Comparison of ENCODE assay signal across 1 cellular context in the genomic region with DNA sequence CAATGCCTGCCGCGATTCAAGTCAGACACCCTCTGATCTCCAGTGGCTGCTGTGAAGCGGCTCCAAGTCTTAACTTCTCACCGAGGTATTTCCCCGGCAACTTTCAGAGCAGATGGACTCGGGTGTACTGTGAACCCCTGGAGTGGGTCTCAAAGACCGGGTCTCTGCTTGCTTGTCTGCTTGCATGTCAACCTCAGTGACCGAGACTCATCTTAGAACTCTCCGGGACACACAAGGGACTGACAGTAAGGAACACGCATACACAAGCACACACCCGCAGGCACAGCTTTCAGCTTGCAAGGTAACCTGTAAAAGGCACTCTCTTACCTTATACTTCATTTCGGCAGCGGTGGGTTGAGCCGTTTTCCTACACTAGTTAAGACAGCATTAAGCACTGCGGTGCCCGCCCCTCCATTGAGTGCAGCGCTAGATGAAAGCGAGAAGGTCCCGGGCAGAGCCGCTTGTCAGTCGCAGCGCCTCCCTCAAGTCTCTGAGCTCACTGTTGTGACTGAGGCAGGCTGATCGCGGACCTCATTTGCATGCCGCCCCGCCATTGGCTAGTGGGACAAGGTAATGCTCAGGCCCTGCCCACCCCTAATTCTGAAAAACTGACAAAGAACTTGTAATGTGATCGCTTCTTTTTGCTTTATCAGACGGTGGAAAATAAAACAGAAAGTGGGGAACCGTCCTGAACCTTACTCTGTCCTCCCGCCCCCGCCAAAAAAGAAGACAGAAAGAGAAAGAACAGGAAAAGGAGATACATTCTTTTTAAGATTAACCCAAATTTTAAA.
TF ChIP-seq lines count a peak whose summit lies in the region.

A gene with protein sequence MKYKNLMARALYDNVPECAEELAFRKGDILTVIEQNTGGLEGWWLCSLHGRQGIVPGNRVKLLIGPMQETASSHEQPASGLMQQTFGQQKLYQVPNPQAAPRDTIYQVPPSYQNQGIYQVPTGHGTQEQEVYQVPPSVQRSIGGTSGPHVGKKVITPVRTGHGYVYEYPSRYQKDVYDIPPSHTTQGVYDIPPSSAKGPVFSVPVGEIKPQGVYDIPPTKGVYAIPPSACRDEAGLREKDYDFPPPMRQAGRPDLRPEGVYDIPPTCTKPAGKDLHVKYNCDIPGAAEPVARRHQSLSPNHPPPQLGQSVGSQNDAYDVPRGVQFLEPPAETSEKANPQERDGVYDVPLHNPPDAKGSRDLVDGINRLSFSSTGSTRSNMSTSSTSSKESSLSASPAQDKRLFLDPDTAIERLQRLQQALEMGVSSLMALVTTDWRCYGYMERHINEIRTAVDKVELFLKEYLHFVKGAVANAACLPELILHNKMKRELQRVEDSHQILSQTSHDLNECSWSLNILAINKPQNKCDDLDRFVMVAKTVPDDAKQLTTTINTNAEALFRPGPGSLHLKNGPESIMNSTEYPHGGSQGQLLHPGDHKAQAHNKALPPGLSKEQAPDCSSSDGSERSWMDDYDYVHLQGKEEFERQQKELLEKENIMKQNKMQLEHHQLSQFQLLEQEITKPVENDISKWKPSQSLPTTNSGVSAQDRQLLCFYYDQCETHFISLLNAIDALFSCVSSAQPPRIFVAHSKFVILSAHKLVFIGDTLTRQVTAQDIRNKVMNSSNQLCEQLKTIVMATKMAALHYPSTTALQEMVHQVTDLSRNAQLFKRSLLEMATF (minus strand): TSS at position 492 of the 791 bp plus-strand sequence. CDS start 153 bp downstream, at position 339.

TF ChIP-seq in HepG2, 621 proteins besides CTCF, POLR2A, EP300 and RAD21 (continued from another document and continues in another):
- TF ChIP-seq, protein P1, sequence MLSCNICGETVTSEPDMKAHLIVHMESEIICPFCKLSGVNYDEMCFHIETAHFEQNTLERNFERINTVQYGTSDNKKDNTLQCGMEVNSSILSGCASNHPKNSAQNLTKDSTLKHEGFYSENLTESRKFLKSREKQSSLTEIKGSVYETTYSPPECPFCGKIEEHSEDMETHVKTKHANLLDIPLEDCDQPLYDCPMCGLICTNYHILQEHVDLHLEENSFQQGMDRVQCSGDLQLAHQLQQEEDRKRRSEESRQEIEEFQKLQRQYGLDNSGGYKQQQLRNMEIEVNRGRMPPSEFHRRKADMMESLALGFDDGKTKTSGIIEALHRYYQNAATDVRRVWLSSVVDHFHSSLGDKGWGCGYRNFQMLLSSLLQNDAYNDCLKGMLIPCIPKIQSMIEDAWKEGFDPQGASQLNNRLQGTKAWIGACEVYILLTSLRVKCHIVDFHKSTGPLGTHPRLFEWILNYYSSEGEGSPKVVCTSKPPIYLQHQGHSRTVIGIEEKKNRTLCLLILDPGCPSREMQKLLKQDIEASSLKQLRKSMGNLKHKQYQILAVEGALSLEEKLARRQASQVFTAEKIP (CRISPR knock-in tag; IDR thresholded peaks at IDR 0.05; ENCODE audit: borderline replicate concordance): no peak
- TF ChIP-seq ASH2L (IDR thresholded peaks at IDR 0.05; ENCODE audit: insufficient read length, low read depth, low read length): peak; percentile 59
- TF ChIP-seq, protein P2, sequence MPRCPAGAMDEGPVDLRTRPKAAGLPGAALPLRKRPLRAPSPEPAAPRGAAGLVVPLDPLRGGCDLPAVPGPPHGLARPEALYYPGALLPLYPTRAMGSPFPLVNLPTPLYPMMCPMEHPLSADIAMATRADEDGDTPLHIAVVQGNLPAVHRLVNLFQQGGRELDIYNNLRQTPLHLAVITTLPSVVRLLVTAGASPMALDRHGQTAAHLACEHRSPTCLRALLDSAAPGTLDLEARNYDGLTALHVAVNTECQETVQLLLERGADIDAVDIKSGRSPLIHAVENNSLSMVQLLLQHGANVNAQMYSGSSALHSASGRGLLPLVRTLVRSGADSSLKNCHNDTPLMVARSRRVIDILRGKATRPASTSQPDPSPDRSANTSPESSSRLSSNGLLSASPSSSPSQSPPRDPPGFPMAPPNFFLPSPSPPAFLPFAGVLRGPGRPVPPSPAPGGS (CRISPR knock-in tag; IDR thresholded peaks at IDR 0.05): no peak
- TF ChIP-seq NFKB2 (CRISPR knock-in tag; IDR thresholded peaks at IDR 0.05; ENCODE audit: borderline replicate concordance): peak; percentile 95; the same call in 1 of the 2 replicates
- TF ChIP-seq, protein P3, sequence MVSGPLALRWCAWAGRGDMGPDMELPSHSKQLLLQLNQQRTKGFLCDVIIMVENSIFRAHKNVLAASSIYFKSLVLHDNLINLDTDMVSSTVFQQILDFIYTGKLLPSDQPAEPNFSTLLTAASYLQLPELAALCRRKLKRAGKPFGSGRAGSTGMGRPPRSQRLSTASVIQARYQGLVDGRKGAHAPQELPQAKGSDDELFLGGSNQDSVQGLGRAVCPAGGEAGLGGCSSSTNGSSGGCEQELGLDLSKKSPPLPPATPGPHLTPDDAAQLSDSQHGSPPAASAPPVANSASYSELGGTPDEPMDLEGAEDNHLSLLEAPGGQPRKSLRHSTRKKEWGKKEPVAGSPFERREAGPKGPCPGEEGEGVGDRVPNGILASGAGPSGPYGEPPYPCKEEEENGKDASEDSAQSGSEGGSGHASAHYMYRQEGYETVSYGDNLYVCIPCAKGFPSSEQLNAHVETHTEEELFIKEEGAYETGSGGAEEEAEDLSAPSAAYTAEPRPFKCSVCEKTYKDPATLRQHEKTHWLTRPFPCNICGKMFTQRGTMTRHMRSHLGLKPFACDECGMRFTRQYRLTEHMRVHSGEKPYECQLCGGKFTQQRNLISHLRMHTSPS (CRISPR knock-in tag; IDR thresholded peaks at IDR 0.05; ENCODE audit: low read depth): no peak
- peak; percentile 78 for TF ChIP-seq RFXAP (CRISPR knock-in tag; IDR thresholded peaks at IDR 0.05; ENCODE audit: borderline replicate concordance)
- TF ChIP-seq, protein P4, sequence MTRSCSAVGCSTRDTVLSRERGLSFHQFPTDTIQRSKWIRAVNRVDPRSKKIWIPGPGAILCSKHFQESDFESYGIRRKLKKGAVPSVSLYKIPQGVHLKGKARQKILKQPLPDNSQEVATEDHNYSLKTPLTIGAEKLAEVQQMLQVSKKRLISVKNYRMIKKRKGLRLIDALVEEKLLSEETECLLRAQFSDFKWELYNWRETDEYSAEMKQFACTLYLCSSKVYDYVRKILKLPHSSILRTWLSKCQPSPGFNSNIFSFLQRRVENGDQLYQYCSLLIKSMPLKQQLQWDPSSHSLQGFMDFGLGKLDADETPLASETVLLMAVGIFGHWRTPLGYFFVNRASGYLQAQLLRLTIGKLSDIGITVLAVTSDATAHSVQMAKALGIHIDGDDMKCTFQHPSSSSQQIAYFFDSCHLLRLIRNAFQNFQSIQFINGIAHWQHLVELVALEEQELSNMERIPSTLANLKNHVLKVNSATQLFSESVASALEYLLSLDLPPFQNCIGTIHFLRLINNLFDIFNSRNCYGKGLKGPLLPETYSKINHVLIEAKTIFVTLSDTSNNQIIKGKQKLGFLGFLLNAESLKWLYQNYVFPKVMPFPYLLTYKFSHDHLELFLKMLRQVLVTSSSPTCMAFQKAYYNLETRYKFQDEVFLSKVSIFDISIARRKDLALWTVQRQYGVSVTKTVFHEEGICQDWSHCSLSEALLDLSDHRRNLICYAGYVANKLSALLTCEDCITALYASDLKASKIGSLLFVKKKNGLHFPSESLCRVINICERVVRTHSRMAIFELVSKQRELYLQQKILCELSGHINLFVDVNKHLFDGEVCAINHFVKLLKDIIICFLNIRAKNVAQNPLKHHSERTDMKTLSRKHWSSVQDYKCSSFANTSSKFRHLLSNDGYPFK (CRISPR knock-in tag; IDR thresholded peaks at IDR 0.05; ENCODE audit: borderline replicate concordance): no peak
- TF ChIP-seq ZNF260 (CRISPR knock-in tag; IDR thresholded peaks at IDR 0.05; ENCODE audit: borderline replicate concordance, low read depth): no peak
- TF ChIP-seq PHF8 (CRISPR knock-in tag; IDR thresholded peaks at IDR 0.05): peak; percentile 66
- peak; percentile 72; the same call in 1 of the 2 replicates for TF ChIP-seq GATAD2A (CRISPR knock-in tag; IDR thresholded peaks at IDR 0.05)
- peak; percentile 88 for TF ChIP-seq RBFOX2 (IDR thresholded peaks at IDR 0.05; ENCODE audit: low read depth, low read length)
- TF ChIP-seq TEAD3 (CRISPR knock-in tag; optimal IDR thresholded peaks at IDR 0.05; ENCODE audit: borderline replicate concordance): peak; percentile 77
- TF ChIP-seq RFX3 (CRISPR knock-in tag; IDR thresholded peaks at IDR 0.05): no peak
- TF ChIP-seq SNAI1 (CRISPR knock-in tag; IDR thresholded peaks at IDR 0.05; ENCODE audit: borderline replicate concordance): 0 out of 2 replicates have a peak, but pooled peaks have one; percentile 34
- TF ChIP-seq ZNF883 (CRISPR knock-in tag; IDR thresholded peaks at IDR 0.05; ENCODE audit: not compliant biosample characterization): peak; percentile 39
- TF ChIP-seq ZSCAN21 (CRISPR knock-in tag; IDR thresholded peaks at IDR 0.05; ENCODE audit: borderline replicate concordance): peak; percentile 84; the same call in 1 of the 2 replicates
- TF ChIP-seq MAZ (IDR thresholded peaks at IDR 0.05; ENCODE audit: borderline replicate concordance, low read depth, low read length): 0 out of 2 replicates have a peak, but pooled peaks have one; percentile 32
- no peak; the same call in 1 of the 2 replicates for TF ChIP-seq MAZ (CRISPR knock-in tag; IDR thresholded peaks at IDR 0.05; ENCODE audit: low read depth)
- peak; percentile 81; the same call in 1 of the 2 replicates for TF ChIP-seq RORA (CRISPR knock-in tag; IDR thresholded peaks at IDR 0.05)
- TF ChIP-seq ZNF652 (CRISPR knock-in tag; IDR thresholded peaks at IDR 0.05; ENCODE audit: borderline replicate concordance, low read depth): no peak; the same call in none of the 2 replicates
- TF ChIP-seq IKZF1 (IDR thresholded peaks at IDR 0.05): no peak
- TF ChIP-seq BRCA1 (CRISPR knock-in tag; IDR thresholded peaks at IDR 0.05): 0 out of 2 replicates have a peak, but pooled peaks have one; percentile 12
- peak; percentile 60; the same call in 1 of the 2 replicates for TF ChIP-seq FOXK1 (CRISPR knock-in tag; IDR thresholded peaks at IDR 0.05; ENCODE audit: borderline replicate concordance, low read depth)
- TF ChIP-seq POGZ (CRISPR knock-in tag; IDR thresholded peaks at IDR 0.05): no peak; the same call in none of the 2 replicates
- TF ChIP-seq ZBTB20 (CRISPR knock-in tag; IDR thresholded peaks at IDR 0.05; ENCODE audit: borderline replicate concordance, low read depth): peak; percentile 86; the same call in 1 of the 2 replicates
- TF ChIP-seq PRMT3 (CRISPR knock-in tag; IDR thresholded peaks at IDR 0.05; ENCODE audit: borderline replicate concordance, low read depth): peak; percentile 85; the same call in 1 of the 2 replicates
- no peak for TF ChIP-seq ZNF549 (CRISPR knock-in tag; IDR thresholded peaks at IDR 0.05)
- TF ChIP-seq, protein P5, sequence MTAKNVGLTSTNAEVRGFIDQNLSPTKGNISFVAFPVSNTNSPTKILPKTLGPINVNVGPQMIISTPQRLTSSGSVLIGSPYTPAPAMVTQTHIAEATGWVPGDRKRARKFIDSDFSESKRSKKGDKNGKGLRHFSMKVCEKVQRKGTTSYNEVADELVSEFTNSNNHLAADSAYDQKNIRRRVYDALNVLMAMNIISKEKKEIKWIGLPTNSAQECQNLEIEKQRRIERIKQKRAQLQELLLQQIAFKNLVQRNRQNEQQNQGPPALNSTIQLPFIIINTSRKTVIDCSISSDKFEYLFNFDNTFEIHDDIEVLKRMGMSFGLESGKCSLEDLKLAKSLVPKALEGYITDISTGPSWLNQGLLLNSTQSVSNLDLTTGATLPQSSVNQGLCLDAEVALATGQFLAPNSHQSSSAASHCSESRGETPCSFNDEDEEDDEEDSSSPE (CRISPR knock-in tag; IDR thresholded peaks at IDR 0.05): no peak; the same call in 1 of the 2 replicates
- no peak for TF ChIP-seq ZNF749 (CRISPR knock-in tag; IDR thresholded peaks at IDR 0.05; ENCODE audit: borderline replicate concordance)
- no peak for TF ChIP-seq SMARCE1 (IDR thresholded peaks at IDR 0.05; ENCODE audit: borderline replicate concordance)
- TF ChIP-seq, protein P6, sequence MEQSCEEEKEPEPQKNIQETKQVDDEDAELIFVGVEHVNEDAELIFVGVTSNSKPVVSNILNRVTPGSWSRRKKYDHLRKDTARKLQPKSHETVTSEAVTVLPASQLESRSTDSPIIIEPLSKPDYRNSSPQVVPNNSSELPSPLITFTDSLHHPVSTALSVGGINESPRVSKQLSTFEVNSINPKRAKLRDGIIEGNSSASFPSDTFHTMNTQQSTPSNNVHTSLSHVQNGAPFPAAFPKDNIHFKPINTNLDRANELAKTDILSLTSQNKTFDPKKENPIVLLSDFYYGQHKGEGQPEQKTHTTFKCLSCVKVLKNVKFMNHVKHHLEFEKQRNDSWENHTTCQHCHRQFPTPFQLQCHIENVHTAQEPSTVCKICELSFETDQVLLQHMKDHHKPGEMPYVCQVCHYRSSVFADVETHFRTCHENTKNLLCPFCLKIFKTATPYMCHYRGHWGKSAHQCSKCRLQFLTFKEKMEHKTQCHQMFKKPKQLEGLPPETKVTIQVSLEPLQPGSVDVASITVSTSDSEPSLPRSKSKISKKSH (CRISPR knock-in tag; IDR thresholded peaks at IDR 0.05; ENCODE audit: borderline replicate concordance): peak; percentile 60; the same call in 1 of the 2 replicates
- TF ChIP-seq GLI4 (CRISPR knock-in tag; IDR thresholded peaks at IDR 0.05; ENCODE audit: borderline replicate concordance): no peak
- TF ChIP-seq, protein P7, sequence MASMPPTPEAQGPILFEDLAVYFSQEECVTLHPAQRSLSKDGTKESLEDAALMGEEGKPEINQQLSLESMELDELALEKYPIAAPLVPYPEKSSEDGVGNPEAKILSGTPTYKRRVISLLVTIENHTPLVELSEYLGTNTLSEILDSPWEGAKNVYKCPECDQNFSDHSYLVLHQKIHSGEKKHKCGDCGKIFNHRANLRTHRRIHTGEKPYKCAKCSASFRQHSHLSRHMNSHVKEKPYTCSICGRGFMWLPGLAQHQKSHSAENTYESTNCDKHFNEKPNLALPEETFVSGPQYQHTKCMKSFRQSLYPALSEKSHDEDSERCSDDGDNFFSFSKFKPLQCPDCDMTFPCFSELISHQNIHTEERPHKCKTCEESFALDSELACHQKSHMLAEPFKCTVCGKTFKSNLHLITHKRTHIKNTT (CRISPR knock-in tag; IDR thresholded peaks at IDR 0.05): no peak
- TF ChIP-seq SIN3B (IDR thresholded peaks at IDR 0.05; ENCODE audit: low read length): peak; percentile 72
- no peak for TF ChIP-seq ZNF234 (CRISPR knock-in tag; conservative IDR thresholded peaks at IDR 0.05)
- TF ChIP-seq KLF9 (CRISPR knock-in tag; IDR thresholded peaks at IDR 0.05; ENCODE audit: low read depth): peak; percentile 92; the same call in 1 of the 2 replicates
- TF ChIP-seq FOXA1 (IDR thresholded peaks at IDR 0.05): no peak
- TF ChIP-seq FOXA1 (CRISPR knock-in tag; IDR thresholded peaks at IDR 0.05): no peak; the same call in 1 of the 2 replicates
- TF ChIP-seq, protein P8, sequence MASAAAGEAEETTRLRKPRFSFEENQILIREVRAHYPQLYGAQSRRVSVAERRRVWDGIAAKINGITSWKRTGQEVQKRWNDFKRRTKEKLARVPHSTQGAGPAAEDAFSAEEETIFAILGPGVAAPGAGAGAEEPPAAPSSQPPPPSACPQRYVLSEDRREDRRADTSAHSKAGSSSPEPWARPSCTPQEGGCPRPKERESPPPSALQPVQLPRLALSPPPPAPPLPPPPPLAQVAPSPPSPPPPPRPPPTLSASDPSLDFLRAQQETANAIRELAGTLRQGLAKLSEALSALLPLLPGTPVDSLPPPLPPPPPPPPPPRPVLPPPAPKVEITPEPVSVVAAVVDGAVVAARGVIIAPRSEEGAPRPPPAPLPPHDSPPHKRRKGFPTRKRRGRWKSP (CRISPR knock-in tag; IDR thresholded peaks at IDR 0.05): peak; percentile 80
- peak; percentile 89; the same call in 1 of the 2 replicates for TF ChIP-seq HOXA5 (CRISPR knock-in tag; IDR thresholded peaks at IDR 0.05)
- peak; percentile 39; the same call in 1 of the 2 replicates for TF ChIP-seq MED13 (CRISPR knock-in tag; IDR thresholded peaks at IDR 0.05)
- TF ChIP-seq KDM5A (IDR thresholded peaks at IDR 0.05; ENCODE audit: borderline replicate concordance, low read length): no peak
- TF ChIP-seq ZNF720 (CRISPR knock-in tag; IDR thresholded peaks at IDR 0.05): no peak
- TF ChIP-seq KDM2A (CRISPR knock-in tag; IDR thresholded peaks at IDR 0.05; ENCODE audit: borderline replicate concordance, low read depth): peak; percentile 88
- 0 out of 2 replicates have a peak, but pooled peaks have one; percentile 33 for TF ChIP-seq KLF13 (CRISPR knock-in tag; IDR thresholded peaks at IDR 0.05)
